In genomic region chr11:77558380-77558779, GRCh38 we compare ENCODE assay signal across 18 cellular contexts. TPM values are rescaled to one million over a fixed set of nuclear protein-coding genes. Genes with fewer than 3 reads are reported as not detected.
DNase-seq lines count a peak whose midpoint lies in the region; ATAC-seq and TF ChIP-seq lines count a peak whose summit lies in the region.
"Had no signal": no experiment of that assay in that cellular context is flagged by ENCODE, and none has a peak within 500 bp of the region (broad histone marks: within the 10 kb centered on the region; RNA-seq: fewer than 3 reads in every experiment).

No MANE protein-coding gene starts in this region.

- no peaks in the 10 kb centered on the region for H3K27me3 Mint-ChIP-seq in Calu3 (ENCODE audit: unreplicated experiment)
- H3K27me3 Mint-ChIP-seq: T-cell had no signal

- H3K23ac ChIP-seq in trophoblast cell (ENCODE audit: low read length), result no peak overlapping the region

- H3K4me1 ChIP-seq in Panc1 (ENCODE audit: control insufficient read depth, insufficient read depth, low read length), result no peaks in the 10 kb centered on the region
- H3K4me1 ChIP-seq in trophoblast cell (ENCODE audit: control insufficient read depth in 1 of 2, insufficient read depth in 2 of 2, low read length in 2 of 2), result peaks cover 6% of the 10 kb centered on the region in 2 experiments

- CTCF ChIA-PET in Calu3 (lab: Charles Lee), result interaction anchor here (1.2 kb wide), 1 partner anchor 363 kb away, joined by 3 read pairs; no protein-coding TSS in a partner anchor
- CTCF ChIA-PET in Panc1 (lab: Charles Lee), result no interaction called here
- CTCF ChIA-PET in GM10248 (lab: Yijun Ruan, JAX), result interaction anchor here (1.1 to 1.3 kb wide), 2 partner anchors 10 to 16 kb away, joined by 3 read pairs; no protein-coding TSS in a partner anchor

- no peak overlapping the region for H3K9ac ChIP-seq in trophoblast cell (ENCODE audit: low read length)

- ATAC-seq in Panc1, result peak; percentile 33; the same call in 1 of the 2 replicates
- no peak for ATAC-seq in HG02870 (IDR thresholded peaks at IDR 0.05; ENCODE audit: unreplicated experiment)
- ATAC-seq: PC-3, T-cell had no signal

- H2BK120ac ChIP-seq in trophoblast cell (ENCODE audit: insufficient read depth, low read length, poor library complexity), result no peak overlapping the region

- H3K9me3 ChIP-seq in Panc1 (ENCODE audit: control insufficient read depth, insufficient read depth, low read depth, low read length) (peaks cover 8% of the 10 kb centered on the region; the same call in 1 of the 2 replicates), trophoblast cell (ENCODE audit: insufficient read depth, low read depth, low read length) (peaks cover 1% of the 10 kb centered on the region)

- H3K27ac ChIP-seq in Panc1 (ENCODE audit: low read length) (no peak overlapping the region), trophoblast cell (ENCODE audit: low read depth, low read length) (no peak overlapping the region)

- in situ Hi-C loops in Panc1 (cut with HindIII; ENCODE audit: low pct_unique_long_range_greater_than_20kb, low sequenced_read_pairs), result no loop called here

- H4K12ac ChIP-seq in trophoblast cell (ENCODE audit: low read depth, low read length), result no peak overlapping the region

- H3K18ac ChIP-seq in trophoblast cell (ENCODE audit: low read length), result no peak overlapping the region

- intact Hi-C loops in Calu3 (cut with micrococcal nuclease; ENCODE audit: unreplicated experiment), result loop anchor here (5.0 kb wide), 1 partner anchor 431 kb away; the partner anchor contains the start of gene MYO7A
- intact Hi-C loops in Panc1 (cut with micrococcal nuclease; ENCODE audit: unreplicated experiment), result no loop called here

- H3K27ac Mint-ChIP-seq in Calu3 (ENCODE audit: unreplicated experiment), result peak overlapping the region; percentile 19
- H3K27ac Mint-ChIP-seq: CD14-positive monocyte, T-cell had no signal

- H2AK5ac ChIP-seq in trophoblast cell (ENCODE audit: low read length), result no peak overlapping the region

- no peak overlapping the region for H2AFZ ChIP-seq in trophoblast cell (ENCODE audit: insufficient read depth, low read length, poor library complexity)

- no peak overlapping the region for H3K4me3 Mint-ChIP-seq in Calu3 (ENCODE audit: low read depth, unreplicated experiment)
- H3K4me3 Mint-ChIP-seq: CD14-positive monocyte, T-cell had no signal

- WGBS in trophoblast cell (ENCODE audit: extremely low coverage, insufficient coverage, insufficient read length), result no CpG with 5 or more reads among the region's 4 CpGs

- H3K27me3 ChIP-seq in Panc1 (ENCODE audit: control insufficient read depth, insufficient read depth, low read length) (no peaks in the 10 kb centered on the region), trophoblast cell (ENCODE audit: insufficient read depth, low read length) (no peaks in the 10 kb centered on the region)

- H3K14ac ChIP-seq in trophoblast cell (ENCODE audit: low read length), result no peak overlapping the region

- BruUV-seq in Calu3 (replicated peaks; lab: Mats Ljungman, UMichigan) (no TSS peak), Panc1 (replicated peaks; lab: Mats Ljungman, UMichigan) (no TSS peak)

- no peak overlapping the region for H3K4ac ChIP-seq in trophoblast cell (ENCODE audit: low read depth, low read length)

- no peaks in the 10 kb centered on the region for H3K36me3 ChIP-seq in Panc1 (ENCODE audit: control insufficient read depth, insufficient read depth, low read length)
- H3K36me3 ChIP-seq in trophoblast cell (ENCODE audit: control insufficient read depth in 1 of 2, insufficient read depth in 2 of 2, low read length in 2 of 2), result no peaks in the 10 kb centered on the region

- no peak overlapping the region for H2BK12ac ChIP-seq in trophoblast cell (ENCODE audit: low read length)

- no peak overlapping the region for H4K91ac ChIP-seq in trophoblast cell (ENCODE audit: low read depth, low read length)

- H3K9me3 Mint-ChIP-seq in Calu3 (ENCODE audit: low read depth, unreplicated experiment), result no peaks in the 10 kb centered on the region

- no peak for DNase-seq in Calu3
- DNase-seq in Panc1 (ENCODE audit: low read depth, low spot score), result no peak
- peak; percentile 41 for DNase-seq in iris pigment epithelial cell (ENCODE audit: low read depth)
- DNase-seq in trophoblast cell, result peak; percentile 82 to 92
- DNase-seq in GM10248 (ENCODE audit: extremely low spot score), result no peak
- DNase-seq in NCI-H526 treated with DMSO at 0.1 percent for 48 hours (lab: John Stamatoyannopoulos, UW), result no peak
- no peak for DNase-seq in DMS53 (lab: John Stamatoyannopoulos, UW)
- DNase-seq: ACHN, AML-193, COR-L47, GOT3, Karpas-422, NCI-H1930, NCI-H774, PC-3, T-cell had no signal

- no peak overlapping the region for H4K8ac ChIP-seq in trophoblast cell (ENCODE audit: low read depth, low read length)

- POLR2A ChIA-PET in Panc1 (lab: Charles Lee) (interaction anchor here (0.7 kb wide), 1 partner anchor 32 kb away, joined by 3 read pairs; the partner anchor contains the start of gene AQP11), GM10248 (lab: Yijun Ruan, JAX) (no interaction called here)

- H3K79me2 ChIP-seq in trophoblast cell (ENCODE audit: control insufficient read depth, insufficient read depth, low read length, poor library complexity), result no peaks in the 10 kb centered on the region

- H3K4me3 ChIP-seq in Panc1 (ENCODE audit: low read depth in 2 of 2, low read length in 2 of 2) (no peak overlapping the region), trophoblast cell (ENCODE audit: low read depth, low read length) (no peak overlapping the region)

- H3K4me1 Mint-ChIP-seq in Calu3 (ENCODE audit: low read depth, unreplicated experiment), result peaks cover 21% of the 10 kb centered on the region
- H3K4me1 Mint-ChIP-seq: T-cell had no signal

- H3K79me1 ChIP-seq in trophoblast cell (ENCODE audit: low read length), result no peaks in the 10 kb centered on the region

- H3K4me2 ChIP-seq in trophoblast cell (ENCODE audit: low read length), result no peak overlapping the region

- no peaks in the 10 kb centered on the region for H3K36me3 Mint-ChIP-seq in Calu3 (ENCODE audit: insufficient read depth, unreplicated experiment)
- H3K36me3 Mint-ChIP-seq: CD14-positive monocyte, T-cell had no signal

- H2BK5ac ChIP-seq in trophoblast cell (ENCODE audit: low read depth, low read length, poor library complexity), result no peak overlapping the region

- TF ChIP-seq CTCF in Calu3 (IDR thresholded peaks at IDR 0.05; ENCODE audit: unreplicated experiment) (no peak), Panc1 (IDR thresholded peaks at IDR 0.05) (no peak), GM10248 (IDR thresholded peaks at IDR 0.05; ENCODE audit: control extremely low read depth, extremely low read depth, low read depth, missing control alignments) (no peak)

RNA-seq across cellular contexts. Expression of gene AQP11, which starts 31.4 kb away (rescaled TPM):
- 1.2 and 1.4 TPM in 2 replicates for total RNA-seq in Calu3 (2022)
- 2.3 TPM for total RNA-seq in Panc1 (2021; ENCODE audit: unreplicated experiment)
- 1.8 TPM for polyA plus RNA-seq in Panc1 (2012; ENCODE audit: insufficient read length)
- 3.9 and 4.0 TPM in 2 replicates for polyA plus RNA-seq in trophoblast cell (2013)

Comparison
In these comparisons a context has a peak if more than half of its experiments do, and no peak if none do; other contexts are left out.
1. DNase-seq: peak in iris pigment epithelial cell (single experiment) and trophoblast cell (2 of 2); none in Calu3 (single experiment), Panc1 (single experiment), GM10248 (single experiment), NCI-H526 treated with DMSO at 0.1 percent for 48 hours (single experiment) and DMS53 (single experiment).